In genomic region chr11:17405232-17406005, GRCh38 we compare ENCODE assay signal across 1 cellular context.
A peak's percentile ranks its signal among the peaks of the same experiment; 100 is the strongest.
TF ChIP-seq lines count a peak whose summit lies in the region.

No MANE protein-coding gene starts in this region.

TF ChIP-seq in K562, 482 proteins besides CTCF, POLR2A, EP300 and RAD21 (continued from another document):
- 0 out of 4 replicates have a peak, but pooled peaks of 1 of the 2 experiments have one; percentile 52 for TF ChIP-seq UBTF (IDR thresholded peaks at IDR 0.05; ENCODE audit: borderline replicate concordance in 1 of 2, low read depth in 2 of 2, low read length in 2 of 2)
- no peak for TF ChIP-seq ZKSCAN8 (CRISPR knock-in tag; IDR thresholded peaks at IDR 0.05)
- TF ChIP-seq ZNF316 (IDR thresholded peaks at IDR 0.05): 0 out of 2 replicates have a peak, but pooled peaks have one; percentile 37
- no peak for TF ChIP-seq CBX2 (IDR thresholded peaks at IDR 0.05; ENCODE audit: insufficient read depth, low read length, poor library complexity, severe bottlenecking)
- peak; percentile 7; the same call in 1 of the 2 replicates for TF ChIP-seq JUND (IDR thresholded peaks at IDR 0.05; ENCODE audit: borderline replicate concordance, low read depth, low read length)
- TF ChIP-seq JUND (tag; IDR thresholded peaks at IDR 0.05; ENCODE audit: borderline replicate concordance, low read depth, low read length): no peak
- TF ChIP-seq ZNF780A (CRISPR knock-in tag; IDR thresholded peaks at IDR 0.05): no peak
- TF ChIP-seq MAFG (tag; conservative IDR thresholded peaks at IDR 0.05): peak; percentile 29
- 0 out of 2 replicates have a peak, but pooled peaks have one; percentile 40 for TF ChIP-seq ZNF766 (CRISPR knock-in tag; conservative IDR thresholded peaks at IDR 0.05)
- 0 out of 2 replicates have a peak, but pooled peaks have one; percentile 19 for TF ChIP-seq FOSL1 (tag; conservative IDR thresholded peaks at IDR 0.05)
